1 cellular context compared by ENCODE assay signal in the genomic region with DNA sequence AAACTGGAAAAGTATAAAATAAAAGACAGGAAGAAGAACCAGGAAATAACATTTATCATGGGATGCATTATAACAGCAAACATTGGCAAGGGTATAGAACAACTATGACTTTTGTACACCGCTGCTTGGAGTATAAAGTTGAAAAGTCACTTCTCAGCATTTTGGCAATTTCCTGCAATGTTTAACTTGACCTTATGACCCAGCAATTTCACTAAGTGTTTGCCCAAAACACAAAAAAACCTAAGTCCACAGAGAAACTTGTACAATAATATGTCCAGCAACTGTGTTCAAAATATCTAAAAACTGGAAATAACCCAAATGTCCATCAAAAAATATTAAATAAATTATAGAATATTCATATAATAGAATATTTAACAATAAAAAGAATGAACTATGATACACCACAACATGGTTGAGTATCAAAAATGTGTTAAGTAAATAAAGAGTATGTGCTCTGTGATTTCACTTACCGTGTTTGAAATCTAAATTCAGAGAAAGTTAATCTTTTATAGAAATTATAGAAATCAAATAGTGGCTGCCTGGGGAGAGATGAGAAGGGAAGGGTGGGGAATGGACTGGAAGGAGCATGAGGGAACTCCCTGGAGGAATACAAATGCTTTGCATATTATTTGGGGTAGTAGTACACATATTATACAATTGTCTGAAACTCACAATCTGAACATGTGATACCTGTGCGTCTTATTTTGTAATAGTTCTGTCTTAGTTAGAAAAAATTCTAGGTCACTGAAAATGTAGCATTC.
TF ChIP-seq lines count a peak whose summit lies in the region.

No MANE protein-coding gene starts in this region.

TF ChIP-seq in HepG2, 621 proteins besides CTCF, POLR2A, EP300 and RAD21 (continued from another document and continues in another):
- TF ChIP-seq GTF2F1 (IDR thresholded peaks at IDR 0.05; ENCODE audit: low read length), result no peak
- TF ChIP-seq NFYB (CRISPR knock-in tag; IDR thresholded peaks at IDR 0.05), result no peak
- TF ChIP-seq ZFAT (CRISPR knock-in tag; conservative IDR thresholded peaks at IDR 0.05), result no peak
- TF ChIP-seq, protein P1, sequence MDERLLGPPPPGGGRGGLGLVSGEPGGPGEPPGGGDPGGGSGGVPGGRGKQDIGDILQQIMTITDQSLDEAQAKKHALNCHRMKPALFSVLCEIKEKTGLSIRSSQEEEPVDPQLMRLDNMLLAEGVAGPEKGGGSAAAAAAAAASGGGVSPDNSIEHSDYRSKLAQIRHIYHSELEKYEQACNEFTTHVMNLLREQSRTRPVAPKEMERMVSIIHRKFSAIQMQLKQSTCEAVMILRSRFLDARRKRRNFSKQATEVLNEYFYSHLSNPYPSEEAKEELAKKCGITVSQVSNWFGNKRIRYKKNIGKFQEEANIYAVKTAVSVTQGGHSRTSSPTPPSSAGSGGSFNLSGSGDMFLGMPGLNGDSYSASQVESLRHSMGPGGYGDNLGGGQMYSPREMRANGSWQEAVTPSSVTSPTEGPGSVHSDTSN (CRISPR knock-in tag; IDR thresholded peaks at IDR 0.05), result no peak
- no peak for TF ChIP-seq ZNF24 (IDR thresholded peaks at IDR 0.05)
- TF ChIP-seq SRF (IDR thresholded peaks at IDR 0.05; ENCODE audit: low read depth, low read length), result 0 out of 2 replicates have a peak, but pooled peaks have one; percentile 35
- no peak; the same call in 1 of the 2 replicates for TF ChIP-seq KAT8 (CRISPR knock-in tag; IDR thresholded peaks at IDR 0.05)
- TF ChIP-seq ERF (CRISPR knock-in tag; IDR thresholded peaks at IDR 0.05), result 0 out of 2 replicates have a peak, but pooled peaks have one; percentile 31
- TF ChIP-seq ZBTB8A (CRISPR knock-in tag; IDR thresholded peaks at IDR 0.05; ENCODE audit: borderline replicate concordance, low read depth), result no peak
- peak; percentile 93 for TF ChIP-seq NCOA2 (CRISPR knock-in tag; IDR thresholded peaks at IDR 0.05)
- TF ChIP-seq IKZF4 (CRISPR knock-in tag; IDR thresholded peaks at IDR 0.05; ENCODE audit: borderline replicate concordance, low read depth, not compliant biosample characterization), result no peak
- no peak for TF ChIP-seq ZFP36L2 (CRISPR knock-in tag; IDR thresholded peaks at IDR 0.05)
- no peak for TF ChIP-seq ZNF33B (CRISPR knock-in tag; IDR thresholded peaks at IDR 0.05)
- TF ChIP-seq ZNF569 (CRISPR knock-in tag; IDR thresholded peaks at IDR 0.05; ENCODE audit: borderline replicate concordance), result no peak
- TF ChIP-seq ELF1 (CRISPR knock-in tag; IDR thresholded peaks at IDR 0.05), result 0 out of 2 replicates have a peak, but pooled peaks have one; percentile 29
- TF ChIP-seq MYC (CRISPR knock-in tag; IDR thresholded peaks at IDR 0.05; ENCODE audit: borderline replicate concordance), result no peak
- no peak for TF ChIP-seq HNRNPH1 (optimal IDR thresholded peaks at IDR 0.05; ENCODE audit: low read depth, low read length)
- peak; percentile 79; the same call in 1 of the 2 replicates for TF ChIP-seq ZBTB20 (CRISPR knock-in tag; IDR thresholded peaks at IDR 0.05; ENCODE audit: borderline replicate concordance, low read depth)
- no peak for TF ChIP-seq GZF1 (CRISPR knock-in tag; IDR thresholded peaks at IDR 0.05)
- TF ChIP-seq ZNF329 (CRISPR knock-in tag; IDR thresholded peaks at IDR 0.05; ENCODE audit: low read depth), result no peak
- TF ChIP-seq, protein P2, sequence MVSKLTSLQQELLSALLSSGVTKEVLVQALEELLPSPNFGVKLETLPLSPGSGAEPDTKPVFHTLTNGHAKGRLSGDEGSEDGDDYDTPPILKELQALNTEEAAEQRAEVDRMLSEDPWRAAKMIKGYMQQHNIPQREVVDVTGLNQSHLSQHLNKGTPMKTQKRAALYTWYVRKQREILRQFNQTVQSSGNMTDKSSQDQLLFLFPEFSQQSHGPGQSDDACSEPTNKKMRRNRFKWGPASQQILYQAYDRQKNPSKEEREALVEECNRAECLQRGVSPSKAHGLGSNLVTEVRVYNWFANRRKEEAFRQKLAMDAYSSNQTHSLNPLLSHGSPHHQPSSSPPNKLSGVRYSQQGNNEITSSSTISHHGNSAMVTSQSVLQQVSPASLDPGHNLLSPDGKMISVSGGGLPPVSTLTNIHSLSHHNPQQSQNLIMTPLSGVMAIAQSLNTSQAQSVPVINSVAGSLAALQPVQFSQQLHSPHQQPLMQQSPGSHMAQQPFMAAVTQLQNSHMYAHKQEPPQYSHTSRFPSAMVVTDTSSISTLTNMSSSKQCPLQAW (CRISPR knock-in tag; IDR thresholded peaks at IDR 0.05), result peak; percentile 37; the same call in 1 of the 2 replicates
- TF ChIP-seq, protein P3, sequence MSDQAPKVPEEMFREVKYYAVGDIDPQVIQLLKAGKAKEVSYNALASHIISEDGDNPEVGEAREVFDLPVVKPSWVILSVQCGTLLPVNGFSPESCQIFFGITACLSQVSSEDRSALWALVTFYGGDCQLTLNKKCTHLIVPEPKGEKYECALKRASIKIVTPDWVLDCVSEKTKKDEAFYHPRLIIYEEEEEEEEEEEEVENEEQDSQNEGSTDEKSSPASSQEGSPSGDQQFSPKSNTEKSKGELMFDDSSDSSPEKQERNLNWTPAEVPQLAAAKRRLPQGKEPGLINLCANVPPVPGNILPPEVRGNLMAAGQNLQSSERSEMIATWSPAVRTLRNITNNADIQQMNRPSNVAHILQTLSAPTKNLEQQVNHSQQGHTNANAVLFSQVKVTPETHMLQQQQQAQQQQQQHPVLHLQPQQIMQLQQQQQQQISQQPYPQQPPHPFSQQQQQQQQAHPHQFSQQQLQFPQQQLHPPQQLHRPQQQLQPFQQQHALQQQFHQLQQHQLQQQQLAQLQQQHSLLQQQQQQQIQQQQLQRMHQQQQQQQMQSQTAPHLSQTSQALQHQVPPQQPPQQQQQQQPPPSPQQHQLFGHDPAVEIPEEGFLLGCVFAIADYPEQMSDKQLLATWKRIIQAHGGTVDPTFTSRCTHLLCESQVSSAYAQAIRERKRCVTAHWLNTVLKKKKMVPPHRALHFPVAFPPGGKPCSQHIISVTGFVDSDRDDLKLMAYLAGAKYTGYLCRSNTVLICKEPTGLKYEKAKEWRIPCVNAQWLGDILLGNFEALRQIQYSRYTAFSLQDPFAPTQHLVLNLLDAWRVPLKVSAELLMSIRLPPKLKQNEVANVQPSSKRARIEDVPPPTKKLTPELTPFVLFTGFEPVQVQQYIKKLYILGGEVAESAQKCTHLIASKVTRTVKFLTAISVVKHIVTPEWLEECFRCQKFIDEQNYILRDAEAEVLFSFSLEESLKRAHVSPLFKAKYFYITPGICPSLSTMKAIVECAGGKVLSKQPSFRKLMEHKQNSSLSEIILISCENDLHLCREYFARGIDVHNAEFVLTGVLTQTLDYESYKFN (CRISPR knock-in tag; conservative IDR thresholded peaks at IDR 0.05), result peak; percentile 98
- TF ChIP-seq, protein P4, sequence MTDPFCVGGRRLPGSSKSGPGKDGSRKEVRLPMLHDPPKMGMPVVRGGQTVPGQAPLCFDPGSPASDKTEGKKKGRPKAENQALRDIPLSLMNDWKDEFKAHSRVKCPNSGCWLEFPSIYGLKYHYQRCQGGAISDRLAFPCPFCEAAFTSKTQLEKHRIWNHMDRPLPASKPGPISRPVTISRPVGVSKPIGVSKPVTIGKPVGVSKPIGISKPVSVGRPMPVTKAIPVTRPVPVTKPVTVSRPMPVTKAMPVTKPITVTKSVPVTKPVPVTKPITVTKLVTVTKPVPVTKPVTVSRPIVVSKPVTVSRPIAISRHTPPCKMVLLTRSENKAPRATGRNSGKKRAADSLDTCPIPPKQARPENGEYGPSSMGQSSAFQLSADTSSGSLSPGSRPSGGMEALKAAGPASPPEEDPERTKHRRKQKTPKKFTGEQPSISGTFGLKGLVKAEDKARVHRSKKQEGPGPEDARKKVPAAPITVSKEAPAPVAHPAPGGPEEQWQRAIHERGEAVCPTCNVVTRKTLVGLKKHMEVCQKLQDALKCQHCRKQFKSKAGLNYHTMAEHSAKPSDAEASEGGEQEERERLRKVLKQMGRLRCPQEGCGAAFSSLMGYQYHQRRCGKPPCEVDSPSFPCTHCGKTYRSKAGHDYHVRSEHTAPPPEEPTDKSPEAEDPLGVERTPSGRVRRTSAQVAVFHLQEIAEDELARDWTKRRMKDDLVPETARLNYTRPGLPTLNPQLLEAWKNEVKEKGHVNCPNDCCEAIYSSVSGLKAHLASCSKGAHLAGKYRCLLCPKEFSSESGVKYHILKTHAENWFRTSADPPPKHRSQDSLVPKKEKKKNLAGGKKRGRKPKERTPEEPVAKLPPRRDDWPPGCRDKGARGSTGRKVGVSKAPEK (CRISPR knock-in tag; IDR thresholded peaks at IDR 0.05; ENCODE audit: borderline replicate concordance), result no peak
- no peak for TF ChIP-seq SP140L (CRISPR knock-in tag; IDR thresholded peaks at IDR 0.05; ENCODE audit: borderline replicate concordance)
- TF ChIP-seq ZFP62 (CRISPR knock-in tag; IDR thresholded peaks at IDR 0.05), result no peak
- peak; percentile 78; the same call in 1 of the 2 replicates for TF ChIP-seq FOXO1 (CRISPR knock-in tag; IDR thresholded peaks at IDR 0.05)
- TF ChIP-seq CBX2 (IDR thresholded peaks at IDR 0.05; ENCODE audit: low read depth, low read length), result no peak
- no peak for TF ChIP-seq CBX2 (CRISPR knock-in tag; IDR thresholded peaks at IDR 0.05; ENCODE audit: low read depth)
- TF ChIP-seq, protein P5, sequence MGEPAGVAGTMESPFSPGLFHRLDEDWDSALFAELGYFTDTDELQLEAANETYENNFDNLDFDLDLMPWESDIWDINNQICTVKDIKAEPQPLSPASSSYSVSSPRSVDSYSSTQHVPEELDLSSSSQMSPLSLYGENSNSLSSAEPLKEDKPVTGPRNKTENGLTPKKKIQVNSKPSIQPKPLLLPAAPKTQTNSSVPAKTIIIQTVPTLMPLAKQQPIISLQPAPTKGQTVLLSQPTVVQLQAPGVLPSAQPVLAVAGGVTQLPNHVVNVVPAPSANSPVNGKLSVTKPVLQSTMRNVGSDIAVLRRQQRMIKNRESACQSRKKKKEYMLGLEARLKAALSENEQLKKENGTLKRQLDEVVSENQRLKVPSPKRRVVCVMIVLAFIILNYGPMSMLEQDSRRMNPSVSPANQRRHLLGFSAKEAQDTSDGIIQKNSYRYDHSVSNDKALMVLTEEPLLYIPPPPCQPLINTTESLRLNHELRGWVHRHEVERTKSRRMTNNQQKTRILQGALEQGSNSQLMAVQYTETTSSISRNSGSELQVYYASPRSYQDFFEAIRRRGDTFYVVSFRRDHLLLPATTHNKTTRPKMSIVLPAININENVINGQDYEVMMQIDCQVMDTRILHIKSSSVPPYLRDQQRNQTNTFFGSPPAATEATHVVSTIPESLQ (CRISPR knock-in tag; conservative IDR thresholded peaks at IDR 0.05), result no peak
- peak; percentile 66; the same call in 1 of the 2 replicates for TF ChIP-seq RORA (CRISPR knock-in tag; IDR thresholded peaks at IDR 0.05)
- TF ChIP-seq, protein P6, sequence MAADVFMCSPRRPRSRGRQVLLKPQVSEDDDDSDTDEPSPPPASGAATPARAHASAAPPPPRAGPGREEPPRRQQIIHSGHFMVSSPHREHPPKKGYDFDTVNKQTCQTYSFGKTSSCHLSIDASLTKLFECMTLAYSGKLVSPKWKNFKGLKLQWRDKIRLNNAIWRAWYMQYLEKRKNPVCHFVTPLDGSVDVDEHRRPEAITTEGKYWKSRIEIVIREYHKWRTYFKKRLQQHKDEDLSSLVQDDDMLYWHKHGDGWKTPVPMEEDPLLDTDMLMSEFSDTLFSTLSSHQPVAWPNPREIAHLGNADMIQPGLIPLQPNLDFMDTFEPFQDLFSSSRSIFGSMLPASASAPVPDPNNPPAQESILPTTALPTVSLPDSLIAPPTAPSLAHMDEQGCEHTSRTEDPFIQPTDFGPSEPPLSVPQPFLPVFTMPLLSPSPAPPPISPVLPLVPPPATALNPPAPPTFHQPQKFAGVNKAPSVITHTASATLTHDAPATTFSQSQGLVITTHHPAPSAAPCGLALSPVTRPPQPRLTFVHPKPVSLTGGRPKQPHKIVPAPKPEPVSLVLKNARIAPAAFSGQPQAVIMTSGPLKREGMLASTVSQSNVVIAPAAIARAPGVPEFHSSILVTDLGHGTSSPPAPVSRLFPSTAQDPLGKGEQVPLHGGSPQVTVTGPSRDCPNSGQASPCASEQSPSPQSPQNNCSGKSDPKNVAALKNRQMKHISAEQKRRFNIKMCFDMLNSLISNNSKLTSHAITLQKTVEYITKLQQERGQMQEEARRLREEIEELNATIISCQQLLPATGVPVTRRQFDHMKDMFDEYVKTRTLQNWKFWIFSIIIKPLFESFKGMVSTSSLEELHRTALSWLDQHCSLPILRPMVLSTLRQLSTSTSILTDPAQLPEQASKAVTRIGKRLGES (CRISPR knock-in tag; IDR thresholded peaks at IDR 0.05; ENCODE audit: borderline replicate concordance), result no peak
- TF ChIP-seq, protein P7, sequence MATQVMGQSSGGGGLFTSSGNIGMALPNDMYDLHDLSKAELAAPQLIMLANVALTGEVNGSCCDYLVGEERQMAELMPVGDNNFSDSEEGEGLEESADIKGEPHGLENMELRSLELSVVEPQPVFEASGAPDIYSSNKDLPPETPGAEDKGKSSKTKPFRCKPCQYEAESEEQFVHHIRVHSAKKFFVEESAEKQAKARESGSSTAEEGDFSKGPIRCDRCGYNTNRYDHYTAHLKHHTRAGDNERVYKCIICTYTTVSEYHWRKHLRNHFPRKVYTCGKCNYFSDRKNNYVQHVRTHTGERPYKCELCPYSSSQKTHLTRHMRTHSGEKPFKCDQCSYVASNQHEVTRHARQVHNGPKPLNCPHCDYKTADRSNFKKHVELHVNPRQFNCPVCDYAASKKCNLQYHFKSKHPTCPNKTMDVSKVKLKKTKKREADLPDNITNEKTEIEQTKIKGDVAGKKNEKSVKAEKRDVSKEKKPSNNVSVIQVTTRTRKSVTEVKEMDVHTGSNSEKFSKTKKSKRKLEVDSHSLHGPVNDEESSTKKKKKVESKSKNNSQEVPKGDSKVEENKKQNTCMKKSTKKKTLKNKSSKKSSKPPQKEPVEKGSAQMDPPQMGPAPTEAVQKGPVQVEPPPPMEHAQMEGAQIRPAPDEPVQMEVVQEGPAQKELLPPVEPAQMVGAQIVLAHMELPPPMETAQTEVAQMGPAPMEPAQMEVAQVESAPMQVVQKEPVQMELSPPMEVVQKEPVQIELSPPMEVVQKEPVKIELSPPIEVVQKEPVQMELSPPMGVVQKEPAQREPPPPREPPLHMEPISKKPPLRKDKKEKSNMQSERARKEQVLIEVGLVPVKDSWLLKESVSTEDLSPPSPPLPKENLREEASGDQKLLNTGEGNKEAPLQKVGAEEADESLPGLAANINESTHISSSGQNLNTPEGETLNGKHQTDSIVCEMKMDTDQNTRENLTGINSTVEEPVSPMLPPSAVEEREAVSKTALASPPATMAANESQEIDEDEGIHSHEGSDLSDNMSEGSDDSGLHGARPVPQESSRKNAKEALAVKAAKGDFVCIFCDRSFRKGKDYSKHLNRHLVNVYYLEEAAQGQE (IDR thresholded peaks at IDR 0.05; ENCODE audit: borderline replicate concordance in 1 of 2, low read depth in 1 of 2, low read length in 2 of 2), result peak in 1 of 2 experiments; percentile 36; a peak in 1 of 4 replicates
- no peak for TF ChIP-seq TGIF2 (CRISPR knock-in tag; IDR thresholded peaks at IDR 0.05)
- no peak for TF ChIP-seq ZMAT3 (CRISPR knock-in tag; conservative IDR thresholded peaks at IDR 0.05)
